Comparison of ENCODE assay signal across 8 cellular contexts in genomic region chr20:36236786-36237121, GRCh38. TPM values are rescaled to one million over a fixed set of nuclear protein-coding genes. Genes with fewer than 3 reads are reported as not detected.
DNase-seq lines count a peak whose midpoint lies in the region; ATAC-seq and TF ChIP-seq lines count a peak whose summit lies in the region.

No MANE protein-coding gene starts in this region.

- TF ChIP-seq CTCF in kidney epithelial cell (IDR thresholded peaks at IDR 0.05; ENCODE audit: insufficient read depth, low read length, poor library complexity, severe bottlenecking), result no peak
- no peak for TF ChIP-seq CTCF in testis (IDR thresholded peaks at IDR 0.05)

- H3K27me3 ChIP-seq in kidney epithelial cell (ENCODE audit: control insufficient read depth, insufficient read depth, low read length), result no peaks in the 10 kb centered on the region
- no peaks in the 10 kb centered on the region for H3K27me3 ChIP-seq in testis

- H3K27ac ChIP-seq in testis, result peak overlapping the region; percentile 8 to 79

- TF ChIP-seq POLR2A in testis (IDR thresholded peaks at IDR 0.05), result no peak

- H3K4me1 Mint-ChIP-seq in T-helper 2 cell treated with Interferon-gamma antibody and Interleukin-4, amounts not matched to agents 5 μg/mL and 100 μg/mL, for 36 hours (ENCODE audit: low read depth), result peaks cover 22% of the 10 kb centered on the region
- H3K4me1 Mint-ChIP-seq in activated naive CD8-positive, alpha-beta T cell treated with anti-CD3 and anti-CD28 coated beads, Interleukin-2, amount 50 U/mL, for 24 hours, result peaks cover 34% of the 10 kb centered on the region

- no peaks in the 10 kb centered on the region for H3K9me3 Mint-ChIP-seq in T-helper 2 cell treated with Interferon-gamma antibody and Interleukin-4, amounts not matched to agents 5 μg/mL and 100 μg/mL, for 36 hours
- H3K9me3 Mint-ChIP-seq in activated naive CD8-positive, alpha-beta T cell treated with anti-CD3 and anti-CD28 coated beads, Interleukin-2, amount 50 U/mL, for 24 hours, result no peaks in the 10 kb centered on the region

- H3K4me1 ChIP-seq in testis, result peaks cover 15% of the 10 kb centered on the region

- peak overlapping the region; percentile 84 for H3K4me3 Mint-ChIP-seq in T-helper 2 cell treated with Interferon-gamma antibody and Interleukin-4, amounts not matched to agents 5 μg/mL and 100 μg/mL, for 36 hours
- peak overlapping the region; percentile 96 for H3K4me3 Mint-ChIP-seq in activated naive CD8-positive, alpha-beta T cell treated with anti-CD3 and anti-CD28 coated beads, Interleukin-2, amount 50 U/mL, for 24 hours

- intact Hi-C loops in testis (cut with DNase I; ENCODE audit: low total_unique reads), result no loop called here

- H3K36me3 ChIP-seq in kidney epithelial cell (ENCODE audit: control insufficient read depth, insufficient read depth, low read length) (peaks cover 2% of the 10 kb centered on the region), testis (ENCODE audit: low read depth, missing control alignments) (no peaks in the 10 kb centered on the region)

- peak; percentile 2 for ATAC-seq in activated naive CD8-positive, alpha-beta T cell treated with anti-CD3 and anti-CD28 coated beads, Interleukin-2, amount 50 U/mL, for 24 hours
- ATAC-seq in GM19455 (IDR thresholded peaks at IDR 0.05; ENCODE audit: unreplicated experiment) (no peak), GM19397 (IDR thresholded peaks at IDR 0.05; ENCODE audit: unreplicated experiment) (no peak)

- no peaks in the 10 kb centered on the region for H3K27me3 Mint-ChIP-seq in T-helper 2 cell treated with Interferon-gamma antibody and Interleukin-4, amounts not matched to agents 5 μg/mL and 100 μg/mL, for 36 hours (ENCODE audit: low read depth)
- peaks cover 5% of the 10 kb centered on the region for H3K27me3 Mint-ChIP-seq in activated naive CD8-positive, alpha-beta T cell treated with anti-CD3 and anti-CD28 coated beads, Interleukin-2, amount 50 U/mL, for 24 hours

- H3K36me3 Mint-ChIP-seq in T-helper 2 cell treated with Interferon-gamma antibody and Interleukin-4, amounts not matched to agents 5 μg/mL and 100 μg/mL, for 36 hours (ENCODE audit: low read depth), result peaks cover 12% of the 10 kb centered on the region
- peaks cover 26% of the 10 kb centered on the region for H3K36me3 Mint-ChIP-seq in activated naive CD8-positive, alpha-beta T cell treated with anti-CD3 and anti-CD28 coated beads, Interleukin-2, amount 50 U/mL, for 24 hours (ENCODE audit: low read depth)

- no peak for DNase-seq in T-helper 2 cell treated with Interferon-gamma antibody and Interleukin-4, amounts not matched to agents 5 μg/mL and 100 μg/mL, for 36 hours (ENCODE audit: low spot score)
- DNase-seq in T-helper 2 cell (no peak), kidney epithelial cell (ENCODE audit: low read depth) (no peak), testis (no peak), epidermal melanocyte (ENCODE audit: insufficient read length, low spot score) (no peak)
- DNase-seq in activated naive CD8-positive, alpha-beta T cell treated with anti-CD3 and anti-CD28 coated beads, Interleukin-2, amount 50 U/mL, for 24 hours, result no peak

- peak overlapping the region; percentile 92 for H3K27ac Mint-ChIP-seq in T-helper 2 cell treated with Interferon-gamma antibody and Interleukin-4, amounts not matched to agents 5 μg/mL and 100 μg/mL, for 36 hours
- peak overlapping the region; percentile 92 for H3K27ac Mint-ChIP-seq in activated naive CD8-positive, alpha-beta T cell treated with anti-CD3 and anti-CD28 coated beads, Interleukin-2, amount 50 U/mL, for 24 hours

- H3K4me3 ChIP-seq in kidney epithelial cell (ENCODE audit: low read depth, low read length) (peak overlapping the region; percentile 92), testis (peak overlapping the region; percentile 80 to 89)

- no peaks in the 10 kb centered on the region for H3K9me3 ChIP-seq in testis

- WGBS in testis, 2 donors, result 1% methylated on average over 6 of the region's 6 CpGs

RNA-seq across cellular contexts. Expression of gene AAR2, which starts 0.5 kb away (rescaled TPM):
- total RNA-seq in kidney epithelial cell (30.1 and 32.9 TPM in 2 replicates), testis (10 to 100 TPM; 38.7 TPM)
- 47.0 TPM for polyA plus RNA-seq in testis (ENCODE audit: insufficient read depth, low read depth, low replicate concordance)
